In the genomic region with DNA sequence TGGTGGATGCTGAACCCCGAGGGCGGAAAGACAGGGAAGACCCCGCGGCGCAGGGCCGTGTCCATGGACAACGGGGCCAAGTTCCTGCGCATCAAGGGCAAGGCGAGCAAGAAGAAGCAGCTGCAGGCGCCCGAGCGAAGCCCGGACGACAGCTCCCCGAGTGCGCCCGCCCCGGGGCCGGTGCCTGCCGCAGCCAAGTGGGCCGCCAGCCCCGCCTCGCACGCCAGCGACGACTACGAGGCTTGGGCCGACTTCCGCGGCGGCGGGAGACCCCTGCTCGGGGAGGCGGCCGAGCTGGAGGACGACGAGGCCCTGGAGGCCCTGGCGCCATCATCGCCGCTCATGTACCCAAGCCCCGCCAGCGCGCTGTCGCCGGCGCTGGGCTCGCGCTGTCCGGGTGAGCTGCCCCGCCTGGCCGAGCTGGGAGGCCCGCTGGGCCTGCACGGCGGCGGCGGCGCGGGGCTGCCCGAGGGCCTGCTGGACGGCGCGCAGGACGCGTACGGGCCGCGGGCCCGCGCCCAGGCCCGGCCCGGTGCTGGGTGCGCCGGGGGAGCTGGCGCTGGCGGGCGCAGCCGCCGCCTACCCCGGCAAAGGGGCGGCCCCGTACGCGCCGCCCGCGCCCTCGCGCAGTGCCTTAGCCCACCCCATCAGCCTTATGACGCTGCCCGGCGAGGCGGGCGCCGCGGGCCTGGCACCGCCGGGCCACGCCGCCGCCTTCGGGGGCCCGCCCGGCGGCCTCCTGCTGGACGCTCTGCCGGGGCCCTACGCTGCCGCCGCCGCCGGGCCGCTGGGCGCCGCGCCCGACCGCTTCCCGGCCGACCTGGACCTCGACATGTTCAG, we compare ENCODE assay signal across 8 cellular contexts. TPM values are rescaled to one million over a fixed set of nuclear protein-coding genes. Genes with fewer than 3 reads are reported as not detected.
DNase-seq lines count a peak whose midpoint lies in the region; ATAC-seq lines count a peak whose summit lies in the region.

No MANE protein-coding gene starts in this region.

- H3K27me3 Mint-ChIP-seq in activated CD4-positive, alpha-beta T cell treated with anti-CD3 and anti-CD28 coated beads for 36 hours = peaks cover 52% of the 10 kb centered on the region
- H3K27me3 Mint-ChIP-seq in natural killer cell treated with Interleukin-12 subunit alpha and Interleukin-12 subunit beta and Interleukin-15 and Interleukin-18, amount 100 ng/mL, for 72 hours = peaks cover 31 to 35% of the 10 kb centered on the region in 2 donors

- CTCF ChIA-PET in activated CD4-positive, alpha-beta T cell treated with anti-CD3 and anti-CD28 coated beads for 36 hours (lab: Charles Lee) = interaction anchor here (0.6 kb wide), 1 partner anchor 24 kb away, joined by 4 read pairs; no protein-coding TSS in a partner anchor

- no peaks in the 10 kb centered on the region for H3K9me3 ChIP-seq in Karpas-422 (ENCODE audit: low read length)

- ATAC-seq in activated CD4-positive, alpha-beta T cell treated with anti-CD3 and anti-CD28 coated beads for 36 hours = peak; percentile 65
- peak; percentile 77 to 85 for ATAC-seq in natural killer cell treated with Interleukin-12 subunit alpha and Interleukin-12 subunit beta and Interleukin-15 and Interleukin-18, amount 100 ng/mL, for 72 hours
- no peak for ATAC-seq in GM19328 (IDR thresholded peaks at IDR 0.05; ENCODE audit: unreplicated experiment)

- no peaks in the 10 kb centered on the region for H3K9me2 ChIP-seq in Karpas-422 (replicated peaks; ENCODE audit: insufficient read depth, low read length)

- peak; percentile 63 for DNase-seq in activated CD4-positive, alpha-beta T cell treated with anti-CD3 and anti-CD28 coated beads for 36 hours
- DNase-seq in activated CD4-positive, alpha-beta T cell treated with anti-CD3 and anti-CD28 coated beads, Interleukin-2, amount 50 U/mL, for 1 hour = no peak
- peak; percentile 60 for DNase-seq in activated T-cell treated with anti-CD3 and anti-CD28 coated beads, Interleukin-2, amount 50 U/mL, for 1 hour
- peak; percentile 62 for DNase-seq in fibroblast of gingiva (ENCODE audit: low read depth)
- no peak for DNase-seq in natural killer cell treated with Interleukin-12 subunit alpha and Interleukin-12 subunit beta and Interleukin-15 and Interleukin-18, amount 100 ng/mL, for 72 hours (ENCODE audit: low spot score)
- no peak for DNase-seq in kidney glomerular epithelial cell (lab: John Stamatoyannopoulos, UW)
- DNase-seq in Karpas-422 = no peak

- H3K36me3 Mint-ChIP-seq in activated CD4-positive, alpha-beta T cell treated with anti-CD3 and anti-CD28 coated beads for 36 hours (ENCODE audit: low read depth) = no peaks in the 10 kb centered on the region
- H3K36me3 Mint-ChIP-seq in natural killer cell treated with Interleukin-12 subunit alpha and Interleukin-12 subunit beta and Interleukin-15 and Interleukin-18, amount 100 ng/mL, for 72 hours = no peaks in the 10 kb centered on the region

- H3K27ac Mint-ChIP-seq in activated CD4-positive, alpha-beta T cell treated with anti-CD3 and anti-CD28 coated beads for 36 hours = no peak overlapping the region
- H3K27ac Mint-ChIP-seq in natural killer cell treated with Interleukin-12 subunit alpha and Interleukin-12 subunit beta and Interleukin-15 and Interleukin-18, amount 100 ng/mL, for 72 hours = no peak overlapping the region

- no peak overlapping the region for H2AFZ ChIP-seq in Karpas-422 (ENCODE audit: low read length)

- H3K4me1 Mint-ChIP-seq in activated CD4-positive, alpha-beta T cell treated with anti-CD3 and anti-CD28 coated beads for 36 hours = peaks cover 11% of the 10 kb centered on the region
- H3K4me1 Mint-ChIP-seq in natural killer cell treated with Interleukin-12 subunit alpha and Interleukin-12 subunit beta and Interleukin-15 and Interleukin-18, amount 100 ng/mL, for 72 hours (ENCODE audit: low read depth in 2 of 2) = peaks cover 11 to 14% of the 10 kb centered on the region in 2 donors

- POLR2A ChIA-PET in activated CD4-positive, alpha-beta T cell treated with anti-CD3 and anti-CD28 coated beads for 36 hours (lab: Charles Lee) = interaction anchor here (0.5 to 1.0 kb wide), 2 partner anchors 21 to 113 kb away, joined by 4 read pairs; a partner anchor contains a TSS

- peaks cover 43% of the 10 kb centered on the region for H3K4me1 ChIP-seq in Karpas-422 (ENCODE audit: low read length)

- no peaks in the 10 kb centered on the region for H4K20me1 ChIP-seq in Karpas-422 (ENCODE audit: insufficient read depth, low read depth, low read length)

- H3K27me3 ChIP-seq in Karpas-422 (ENCODE audit: low read length) = no peaks in the 10 kb centered on the region

- no peaks in the 10 kb centered on the region for H3K36me3 ChIP-seq in Karpas-422 (ENCODE audit: insufficient read depth, low read length)

- H3K4me3 Mint-ChIP-seq in activated CD4-positive, alpha-beta T cell treated with anti-CD3 and anti-CD28 coated beads for 36 hours = peak overlapping the region; percentile 59
- peak overlapping the region; percentile 76 for H3K4me3 Mint-ChIP-seq in natural killer cell treated with Interleukin-12 subunit alpha and Interleukin-12 subunit beta and Interleukin-15 and Interleukin-18, amount 100 ng/mL, for 72 hours

- H3K9me3 Mint-ChIP-seq in activated CD4-positive, alpha-beta T cell treated with anti-CD3 and anti-CD28 coated beads for 36 hours (ENCODE audit: low read depth) = no peaks in the 10 kb centered on the region
- H3K9me3 Mint-ChIP-seq in natural killer cell treated with Interleukin-12 subunit alpha and Interleukin-12 subunit beta and Interleukin-15 and Interleukin-18, amount 100 ng/mL, for 72 hours = no peaks in the 10 kb centered on the region

- no peak overlapping the region for H3K4me2 ChIP-seq in Karpas-422 (ENCODE audit: low read depth, low read length, poor library complexity, severe bottlenecking)

- H3K79me2 ChIP-seq in Karpas-422 (ENCODE audit: low read length) = no peaks in the 10 kb centered on the region

- no peak overlapping the region for H3K27ac ChIP-seq in Karpas-422 (ENCODE audit: low read length)

- no peak overlapping the region for H3K9ac ChIP-seq in Karpas-422 (ENCODE audit: low read length)

- H3K4me3 ChIP-seq in Karpas-422 (ENCODE audit: low read length) = no peak overlapping the region

- intact Hi-C loops in activated CD4-positive, alpha-beta T cell treated with anti-CD3 and anti-CD28 coated beads for 36 hours (cut with DNase I, micrococcal nuclease) = loop anchor here in 1 of 2 experiments (2.0 kb wide), 1 partner anchor 17 kb away; no protein-coding TSS in a partner anchor

RNA-seq across cellular contexts. Expression of a gene that starts 20.7 kb away (rescaled TPM):
- under 1 TPM in 1 of 2 experiments, not detected in 1; 0.09 TPM for total RNA-seq in activated CD4-positive, alpha-beta T cell treated with anti-CD3 and anti-CD28 coated beads for 36 hours
- not detected for total RNA-seq in natural killer cell treated with Interleukin-12 subunit alpha and Interleukin-12 subunit beta and Interleukin-15 and Interleukin-18, amount 100 ng/mL, for 72 hours
- total RNA-seq in Karpas-422 (2014; rRNA removed; shearing (Covaris generic); ENCODE audit: low replicate concordance) = 0.51 TPM in 1 of 2 replicates, not detected in the other

Comparison
In these comparisons a context has a peak if more than half of its experiments do, and no peak if none do; other contexts are left out.
1. DNase-seq: peak in activated CD4-positive, alpha-beta T cell treated with anti-CD3 and anti-CD28 coated beads for 36 hours (single experiment), activated T-cell treated with anti-CD3 and anti-CD28 coated beads, Interleukin-2, amount 50 U/mL, for 1 hour (single experiment) and fibroblast of gingiva (single experiment); none in activated CD4-positive, alpha-beta T cell treated with anti-CD3 and anti-CD28 coated beads, Interleukin-2, amount 50 U/mL, for 1 hour (single experiment), natural killer cell treated with Interleukin-12 subunit alpha and Interleukin-12 subunit beta and Interleukin-15 and Interleukin-18, amount 100 ng/mL, for 72 hours (single experiment), kidney glomerular epithelial cell (single experiment) and Karpas-422 (single experiment).